ENCODE assay signal across 8 cellular contexts in the genomic region with DNA sequence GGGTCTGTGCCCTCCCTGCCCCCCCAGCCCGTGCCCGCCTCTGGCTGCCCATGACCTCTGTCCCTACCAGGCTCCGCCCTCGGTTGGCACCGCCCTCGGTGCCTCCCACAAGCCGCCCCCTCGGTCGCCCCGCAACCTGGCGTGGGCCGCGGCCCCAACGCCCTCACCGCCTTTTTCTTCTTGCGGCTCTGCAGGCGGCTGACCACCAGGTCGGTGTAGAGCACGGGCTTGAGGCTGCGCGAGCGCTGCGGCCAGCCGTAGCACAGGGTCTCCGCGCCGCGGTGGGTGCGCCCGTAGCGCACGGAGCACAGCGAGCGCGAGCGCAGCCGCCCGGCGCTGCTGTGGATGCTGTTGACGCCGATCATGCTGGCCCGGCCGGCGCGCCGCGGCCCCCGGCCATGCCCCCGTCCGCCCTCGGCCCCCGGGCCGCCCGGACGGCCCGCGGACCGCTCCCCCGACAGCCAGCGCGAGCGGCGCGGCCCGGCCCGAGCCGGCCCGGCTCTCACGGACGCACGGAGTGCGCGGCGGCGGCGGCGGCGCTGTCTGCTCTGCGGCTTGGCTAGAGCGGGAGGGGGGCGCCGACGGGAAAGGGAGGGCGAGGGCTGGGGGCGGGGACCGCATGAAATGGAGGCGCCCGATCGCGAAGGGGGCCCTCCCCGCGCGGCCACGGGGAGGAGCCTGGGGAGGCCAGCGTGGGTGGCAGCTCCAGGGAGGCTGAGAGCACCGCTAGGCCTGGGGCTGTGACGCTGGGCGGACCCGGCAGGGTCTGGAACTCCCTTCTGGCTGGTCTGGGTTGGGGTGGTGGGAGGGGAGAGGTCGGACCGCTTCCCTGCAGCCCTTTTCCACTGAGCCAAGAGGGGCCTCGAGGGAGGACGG. TPM values are rescaled to one million over a fixed set of nuclear protein-coding genes. Genes with fewer than 3 reads are reported as not detected.
A peak's percentile ranks its signal among the peaks of the same experiment; 100 is the strongest.
DNase-seq lines count a peak whose midpoint lies in the region; ATAC-seq and TF ChIP-seq lines count a peak whose summit lies in the region.

No MANE protein-coding gene starts in this region.

- H3K4me3 Mint-ChIP-seq in activated T-helper 1 cell treated with anti-CD3 and anti-CD28 coated beads, Interleukin-12 subunit alpha, Interleukin-12 subunit beta, Interleukin-2, Interleukin-4 antibody, amounts not matched to agents 30 ng/mL and 10 ng/mL and 1 ng/mL, durations not matched to agents 14 hours and 24 hours and 36 hours: peak overlapping the region; percentile 87

- no peak for ATAC-seq in thoracic aorta (ENCODE audit: insufficient number of reproducible peaks, low FRiP score, low read depth)
- ATAC-seq in HG03571 (IDR thresholded peaks at IDR 0.05; ENCODE audit: unreplicated experiment): no peak

- no peak overlapping the region for H3K27ac ChIP-seq in thoracic aorta

- intact Hi-C loops in activated T-helper 1 cell treated with anti-CD3 and anti-CD28 coated beads, Interleukin-12 subunit alpha, Interleukin-12 subunit beta, Interleukin-2, Interleukin-4 antibody, amounts not matched to agents 30 ng/mL and 10 ng/mL and 1 ng/mL, durations not matched to agents 14 hours and 24 hours and 36 hours (cut with micrococcal nuclease): loop anchor here (1.0 kb wide), 3 partner anchors 12 to 93 kb away; partner anchors contain the start of genes ACTR1A and NFKB2

- H3K36me3 Mint-ChIP-seq in activated T-helper 1 cell treated with anti-CD3 and anti-CD28 coated beads, Interleukin-12 subunit alpha, Interleukin-12 subunit beta, Interleukin-2, Interleukin-4 antibody, amounts not matched to agents 30 ng/mL and 10 ng/mL and 1 ng/mL, durations not matched to agents 14 hours and 24 hours and 36 hours (ENCODE audit: low read depth): peaks cover 7% of the 10 kb centered on the region

- H3K27me3 Mint-ChIP-seq in activated T-helper 1 cell treated with anti-CD3 and anti-CD28 coated beads, Interleukin-12 subunit alpha, Interleukin-12 subunit beta, Interleukin-2, Interleukin-4 antibody, amounts not matched to agents 30 ng/mL and 10 ng/mL and 1 ng/mL, durations not matched to agents 14 hours and 24 hours and 36 hours (ENCODE audit: insufficient read depth): peaks cover 24% of the 10 kb centered on the region

- no peaks in the 10 kb centered on the region for H3K9me3 Mint-ChIP-seq in activated T-helper 1 cell treated with anti-CD3 and anti-CD28 coated beads, Interleukin-12 subunit alpha, Interleukin-12 subunit beta, Interleukin-2, Interleukin-4 antibody, amounts not matched to agents 30 ng/mL and 10 ng/mL and 1 ng/mL, durations not matched to agents 14 hours and 24 hours and 36 hours

- H3K4me3 ChIP-seq in AG09309 (ENCODE audit: control insufficient read depth, low read depth, low read length) (peak overlapping the region; percentile 37), fibroblast of pulmonary artery (replicated peaks; ENCODE audit: low read depth, low read length) (peak overlapping the region; percentile 44), thoracic aorta (peak overlapping the region; percentile 64)

- H3K27me3 ChIP-seq in thoracic aorta (replicated peaks; ENCODE audit: insufficient read depth): peaks cover 15% of the 10 kb centered on the region

- H3K27ac Mint-ChIP-seq in activated T-helper 1 cell treated with anti-CD3 and anti-CD28 coated beads, Interleukin-12 subunit alpha, Interleukin-12 subunit beta, Interleukin-2, Interleukin-4 antibody, amounts not matched to agents 30 ng/mL and 10 ng/mL and 1 ng/mL, durations not matched to agents 14 hours and 24 hours and 36 hours: peak overlapping the region; percentile 81

- H3K36me3 ChIP-seq in thoracic aorta: no peaks in the 10 kb centered on the region

- H3K4me1 Mint-ChIP-seq in activated T-helper 1 cell treated with anti-CD3 and anti-CD28 coated beads, Interleukin-12 subunit alpha, Interleukin-12 subunit beta, Interleukin-2, Interleukin-4 antibody, amounts not matched to agents 30 ng/mL and 10 ng/mL and 1 ng/mL, durations not matched to agents 14 hours and 24 hours and 36 hours (ENCODE audit: low read depth): peaks cover 54% of the 10 kb centered on the region

- peaks cover 6 to 11% of the 10 kb centered on the region in 2 donors for H3K4me1 ChIP-seq in thoracic aorta (ENCODE audit: control insufficient read depth in 1 of 2, low read depth in 2 of 2)

- no peak for DNase-seq in AG09309 (ENCODE audit: low read depth)
- peak; percentile 37 for DNase-seq in NCI-H146 treated with DMSO at 0.1 percent for 48 hours (lab: John Stamatoyannopoulos, UW; ENCODE audit: unreplicated experiment)
- DNase-seq in activated T-helper 1 cell treated with anti-CD3 and anti-CD28 coated beads, Interleukin-12 subunit alpha, Interleukin-12 subunit beta, Interleukin-2, Interleukin-4 antibody, amounts not matched to agents 30 ng/mL and 10 ng/mL and 1 ng/mL, durations not matched to agents 14 hours and 24 hours and 36 hours (ENCODE audit: low spot score): peak; percentile 64
- peak; percentile 42 for DNase-seq in fibroblast of pulmonary artery (ENCODE audit: low read depth)
- DNase-seq in occipital lobe (lab: John Stamatoyannopoulos, UW): peak; percentile 69
- no peak for DNase-seq in thoracic aorta (ENCODE audit: low spot score)
- DNase-seq in NCI-H1105 treated with DMSO at 0.1 percent for 48 hours (lab: John Stamatoyannopoulos, UW): no peak

- H3K9me3 ChIP-seq in thoracic aorta: no peaks in the 10 kb centered on the region

- no peak for TF ChIP-seq CTCF in AG09309 (IDR thresholded peaks at IDR 0.05; ENCODE audit: control insufficient read depth, insufficient read depth, low read depth, low read length, missing control alignments)
- TF ChIP-seq CTCF in fibroblast of pulmonary artery (IDR thresholded peaks at IDR 0.05; ENCODE audit: low read length, missing control alignments): no peak
- no peak for TF ChIP-seq CTCF in thoracic aorta (IDR thresholded peaks at IDR 0.05)

RNA-seq across cellular contexts. Expression of gene PSD, which starts 9.6 kb away (rescaled TPM):
- 9.9 and 10.6 TPM in 2 replicates for total RNA-seq in activated T-helper 1 cell treated with anti-CD3 and anti-CD28 coated beads, Interleukin-12 subunit alpha, Interleukin-12 subunit beta, Interleukin-2, Interleukin-4 antibody, amounts not matched to agents 30 ng/mL and 10 ng/mL and 1 ng/mL, durations not matched to agents 14 hours and 24 hours and 36 hours
- 101 TPM for total RNA-seq in occipital lobe
- under 1 TPM in 1 of 2 donors, not detected in 1; 0.21 TPM for total RNA-seq in thoracic aorta

RNA-seq across cellular contexts. Expression of gene FBXL15, which starts 11.7 kb away (rescaled TPM):
- 14.5 and 18.5 TPM in 2 replicates for total RNA-seq in activated T-helper 1 cell treated with anti-CD3 and anti-CD28 coated beads, Interleukin-12 subunit alpha, Interleukin-12 subunit beta, Interleukin-2, Interleukin-4 antibody, amounts not matched to agents 30 ng/mL and 10 ng/mL and 1 ng/mL, durations not matched to agents 14 hours and 24 hours and 36 hours
- 14.2 TPM for total RNA-seq in occipital lobe
- 10 to 100 TPM; 19.8 to 24.0 TPM for total RNA-seq in thoracic aorta

RNA-seq across cellular contexts. Expression of gene NFKB2, which starts 13.5 kb away (rescaled TPM):
- total RNA-seq in activated T-helper 1 cell treated with anti-CD3 and anti-CD28 coated beads, Interleukin-12 subunit alpha, Interleukin-12 subunit beta, Interleukin-2, Interleukin-4 antibody, amounts not matched to agents 30 ng/mL and 10 ng/mL and 1 ng/mL, durations not matched to agents 14 hours and 24 hours and 36 hours: 307 and 322 TPM in 2 replicates
- total RNA-seq in occipital lobe (2.2 TPM), thoracic aorta (10 to 100 TPM; 26.8 to 40.9 TPM)

RNA-seq across cellular contexts. Expression of gene CUEDC2, which starts 23.4 kb away (rescaled TPM):
- 59.0 and 59.4 TPM in 2 replicates for total RNA-seq in activated T-helper 1 cell treated with anti-CD3 and anti-CD28 coated beads, Interleukin-12 subunit alpha, Interleukin-12 subunit beta, Interleukin-2, Interleukin-4 antibody, amounts not matched to agents 30 ng/mL and 10 ng/mL and 1 ng/mL, durations not matched to agents 14 hours and 24 hours and 36 hours
- total RNA-seq in occipital lobe (37.3 TPM), thoracic aorta (10 to 100 TPM; 40.8 to 53.2 TPM)

RNA-seq across cellular contexts. Expression of gene C10orf95, which starts 42.4 kb away (rescaled TPM):
- total RNA-seq in activated T-helper 1 cell treated with anti-CD3 and anti-CD28 coated beads, Interleukin-12 subunit alpha, Interleukin-12 subunit beta, Interleukin-2, Interleukin-4 antibody, amounts not matched to agents 30 ng/mL and 10 ng/mL and 1 ng/mL, durations not matched to agents 14 hours and 24 hours and 36 hours: 0.29 and 0.37 TPM in 2 replicates
- not detected for total RNA-seq in occipital lobe
- total RNA-seq in thoracic aorta: not detected

Comparison
In these comparisons a context has a peak if more than half of its experiments do, and no peak if none do; other contexts are left out.
1. DNase-seq: peak in NCI-H146 treated with DMSO at 0.1 percent for 48 hours (single experiment), activated T-helper 1 cell treated with anti-CD3 and anti-CD28 coated beads, Interleukin-12 subunit alpha, Interleukin-12 subunit beta, Interleukin-2, Interleukin-4 antibody, amounts not matched to agents 30 ng/mL and 10 ng/mL and 1 ng/mL, durations not matched to agents 14 hours and 24 hours and 36 hours (single experiment), fibroblast of pulmonary artery (single experiment) and occipital lobe (single experiment); none in AG09309 (single experiment), thoracic aorta (single experiment) and NCI-H1105 treated with DMSO at 0.1 percent for 48 hours (single experiment).
2. Peak in every context shown above with its lines, with median percentiles within 50 percentile points of each other: H3K4me3 ChIP-seq.